24 cellular contexts compared by ENCODE assay signal in genomic region chr4:127211377-127212268, GRCh38.
DNase-seq lines count a peak whose midpoint lies in the region; ATAC-seq and TF ChIP-seq lines count a peak whose summit lies in the region.
"Had no signal": no experiment of that assay in that cellular context is flagged by ENCODE, and none has a peak within 500 bp of the region (broad histone marks: within the 10 kb centered on the region; RNA-seq: fewer than 3 reads in every experiment).

No MANE protein-coding gene starts in this region.

- H3K27me3 ChIP-seq in heart left ventricle (no peaks in the 10 kb centered on the region), right atrium auricular region (no peaks in the 10 kb centered on the region), parathyroid adenoma (ENCODE audit: control insufficient read depth, insufficient read depth, low read length) (no peaks in the 10 kb centered on the region), aorta (ENCODE audit: control insufficient read depth in 1 of 2, insufficient read depth in 2 of 2, low read length in 1 of 2) (no peaks in the 10 kb centered on the region)
- H3K27me3 ChIP-seq: vagina had no signal

- peaks cover 0 to 43% (median 3%) of the 10 kb centered on the region in 12 donors for H3K4me1 ChIP-seq in heart left ventricle
- H3K4me1 ChIP-seq in right atrium auricular region: peaks cover 0 to 3% of the 10 kb centered on the region in 2 donors
- H3K4me1 ChIP-seq in parathyroid adenoma: peaks cover 25% of the 10 kb centered on the region
- peaks cover 0 to 9% of the 10 kb centered on the region in 2 donors for H3K4me1 ChIP-seq in aorta (ENCODE audit: control insufficient read depth in 1 of 2, insufficient read depth in 2 of 2, low read length in 2 of 2)

- H2AFZ ChIP-seq in parathyroid adenoma: peak overlapping the region; percentile 34

- H3K36me3 ChIP-seq in heart left ventricle: no peaks in the 10 kb centered on the region
- H3K36me3 ChIP-seq in right atrium auricular region: no peaks in the 10 kb centered on the region
- no peaks in the 10 kb centered on the region for H3K36me3 ChIP-seq in parathyroid adenoma (ENCODE audit: control insufficient read depth, insufficient read depth, low read length)
- no peaks in the 10 kb centered on the region for H3K36me3 ChIP-seq in aorta (ENCODE audit: control insufficient read depth in 1 of 2, insufficient read depth in 2 of 2, low read length in 1 of 2)
- H3K36me3 ChIP-seq: thoracic aorta, vagina had no signal

- peaks cover 0 to 4% (median 0%) of the 10 kb centered on the region in 12 donors for H3K9me3 ChIP-seq in heart left ventricle
- no peaks in the 10 kb centered on the region for H3K9me3 ChIP-seq in right atrium auricular region
- H3K9me3 ChIP-seq in parathyroid adenoma (ENCODE audit: control insufficient read depth, low read length): no peaks in the 10 kb centered on the region
- no peaks in the 10 kb centered on the region for H3K9me3 ChIP-seq in aorta (ENCODE audit: control insufficient read depth, low read length)
- H3K9me3 ChIP-seq: thoracic aorta, vagina had no signal

- H3K79me2 ChIP-seq in parathyroid adenoma: no peaks in the 10 kb centered on the region

- H3K4me3 ChIP-seq in heart left ventricle: no peak overlapping the region
- H3K4me3 ChIP-seq in right atrium auricular region: no peak overlapping the region
- no peak overlapping the region for H3K4me3 ChIP-seq in parathyroid adenoma (ENCODE audit: low read depth, low read length)
- no peak overlapping the region for H3K4me3 ChIP-seq in aorta (ENCODE audit: low read length in 2 of 2)
- H3K4me3 ChIP-seq: thoracic aorta, vagina had no signal

- peak overlapping the region in 10 of 12 donors; percentile 2 to 77 (median 46) for H3K27ac ChIP-seq in heart left ventricle
- peak overlapping the region in 1 of 2 donors; percentile 42 for H3K27ac ChIP-seq in right atrium auricular region
- H3K27ac ChIP-seq in parathyroid adenoma: peak overlapping the region; percentile 85
- H3K27ac ChIP-seq in aorta (ENCODE audit: low read depth in 1 of 2, low read length in 2 of 2): no peak overlapping the region

- 40 to 54% (median 47%) methylated on average over 3 of the region's 3 CpGs for WGBS in heart left ventricle, 4 donors
- WGBS in aorta, 2 donors: 34 to 35% methylated on average over 3 of the region's 3 CpGs

- no peak overlapping the region for H3K9ac ChIP-seq in parathyroid adenoma

- intact Hi-C loops in heart left ventricle (cut with DNase I): no loop called here
- intact Hi-C loops in aorta (cut with DNase I): no loop called here

- no peak for TF ChIP-seq POLR2A in heart left ventricle (IDR thresholded peaks at IDR 0.05)

- TF ChIP-seq CTCF in heart left ventricle (IDR thresholded peaks at IDR 0.05) (no peak), right atrium auricular region (IDR thresholded peaks at IDR 0.05) (no peak), parathyroid adenoma (IDR thresholded peaks at IDR 0.05) (no peak)

- ATAC-seq in heart left ventricle: peak in 2 of 4 donors; percentile 42 to 52
- ATAC-seq in aorta (ENCODE audit: low FRiP score): peak; percentile 27
- ATAC-seq in HG02938 (IDR thresholded peaks at IDR 0.05; ENCODE audit: unreplicated experiment): no peak
- ATAC-seq: activated CD8-positive, alpha-beta T cell treated with anti-CD3 and anti-CD28 coated beads, Interleukin-2, amount 10 ng/mL, durations not matched to agents 7 days and 5 days; activated naive CD8-positive, alpha-beta T cell treated with anti-CD3 and anti-CD28 coated beads, Interleukin-2, amount 50 U/mL, for 24 hours; natural killer cell treated with Interleukin-12 subunit alpha and Interleukin-12 subunit beta and Interleukin-15 and Interleukin-18, amount 100 ng/mL, for 72 hours had no signal

- no peak overlapping the region for H3K4me2 ChIP-seq in parathyroid adenoma (ENCODE audit: low read length)

- no peak for DNase-seq in heart left ventricle
- DNase-seq in right atrium auricular region (ENCODE audit: low spot score): no peak
- DNase-seq in fibroblast of gingiva (ENCODE audit: low read depth): peak; percentile 6
- no peak for DNase-seq in aorta
- DNase-seq in activated T-cell treated with anti-CD3 and anti-CD28 coated beads, Interleukin-2, amount 50 U/mL, for 1 hour: no peak
- no peak for DNase-seq in SKM-1 treated with dmso at 0.1 percent for 144 hours (lab: John Stamatoyannopoulos, UW; ENCODE audit: unreplicated experiment)
- DNase-seq: activated CD4-positive, alpha-beta T cell treated with anti-CD3 and anti-CD28 coated beads for 1 hour; activated CD8-positive, alpha-beta T cell treated with anti-CD3 and anti-CD28 coated beads, Interleukin-2, amount 10 ng/mL, durations not matched to agents 7 days and 5 days; activated effector memory CD4-positive, alpha-beta T cell treated with Interleukin-2 at 50 U/mL for 16 hours; activated naive CD8-positive, alpha-beta T cell treated with anti-CD3 and anti-CD28 coated beads, Interleukin-2, amount 50 U/mL, for 24 hours; DND-41; effector CD4-positive, alpha-beta T cell; hippocampal formation; immature natural killer cell; KG1; NCI-H1436; NCI-H345; NCI-H748 treated with DMSO at 0.1 percent for 48 hours; stimulated activated CD4-positive, alpha-beta T cell treated with anti-CD3 and anti-CD28 coated beads, Interleukin-2, amount 100 ng/mL, for 48 hours had no signal

Comparison
In these comparisons a context has a peak if more than half of its experiments do, and no peak if none do; other contexts are left out.
1. H3K27ac ChIP-seq: peak in heart left ventricle (10 of 12) and parathyroid adenoma (single experiment); none in aorta (0 of 2).